ENCODE assay signal across 8 cellular contexts in genomic region chr11:12280838-12281565, GRCh38.
DNase-seq lines count a peak whose midpoint lies in the region; ATAC-seq, FAIRE-seq and TF ChIP-seq lines count a peak whose summit lies in the region.

No MANE protein-coding gene starts in this region.

- peaks cover 1% of the 10 kb centered on the region for H3K36me3 ChIP-seq in bronchial epithelial cell (ENCODE audit: control insufficient read depth, insufficient read depth, low read length)
- H3K36me3 ChIP-seq in trophoblast cell (ENCODE audit: control insufficient read depth in 1 of 2, insufficient read depth in 2 of 2, low read length in 2 of 2) = no peaks in the 10 kb centered on the region

- no peak overlapping the region for H4K8ac ChIP-seq in trophoblast cell (ENCODE audit: low read depth, low read length)

- WGBS in trophoblast cell (ENCODE audit: extremely low coverage, insufficient coverage, insufficient read length) = no CpG with 5 or more reads among the region's 15 CpGs

- peak overlapping the region; percentile 69 for H3K14ac ChIP-seq in trophoblast cell (ENCODE audit: low read length)

- H4K91ac ChIP-seq in trophoblast cell (ENCODE audit: low read depth, low read length) = peak overlapping the region; percentile 78

- H3K79me1 ChIP-seq in trophoblast cell (ENCODE audit: low read length) = peaks cover 15% of the 10 kb centered on the region

- no peak overlapping the region for H3K27ac ChIP-seq in trophoblast cell (ENCODE audit: low read depth, low read length)

- H3K18ac ChIP-seq in trophoblast cell (ENCODE audit: low read length) = peak overlapping the region; percentile 16

- no peak overlapping the region for H2BK5ac ChIP-seq in trophoblast cell (ENCODE audit: low read depth, low read length, poor library complexity)

- FAIRE-seq in bronchial epithelial cell (lab: Jason Lieb, UNC) = no peak

- H3K79me2 ChIP-seq in trophoblast cell (ENCODE audit: control insufficient read depth, insufficient read depth, low read length, poor library complexity) = no peaks in the 10 kb centered on the region

- no peak overlapping the region for H3K23ac ChIP-seq in trophoblast cell (ENCODE audit: low read length)

- no peak overlapping the region for H3K4me3 ChIP-seq in bronchial epithelial cell (ENCODE audit: low read depth, low read length)
- H3K4me3 ChIP-seq in trophoblast cell (ENCODE audit: low read depth, low read length) = no peak overlapping the region

- no peaks in the 10 kb centered on the region for H3K9me3 ChIP-seq in trophoblast cell (ENCODE audit: insufficient read depth, low read depth, low read length)

- H2BK120ac ChIP-seq in trophoblast cell (ENCODE audit: insufficient read depth, low read length, poor library complexity) = peak overlapping the region; percentile 55

- H2AFZ ChIP-seq in trophoblast cell (ENCODE audit: insufficient read depth, low read length, poor library complexity) = peak overlapping the region; percentile 28

- no peak overlapping the region for H3K4me2 ChIP-seq in trophoblast cell (ENCODE audit: low read length)

- H3K4ac ChIP-seq in trophoblast cell (ENCODE audit: low read depth, low read length) = no peak overlapping the region

- no peak overlapping the region for H4K12ac ChIP-seq in trophoblast cell (ENCODE audit: low read depth, low read length)

- H3K27me3 ChIP-seq in bronchial epithelial cell (ENCODE audit: control insufficient read depth, insufficient read depth, low read length) = no peaks in the 10 kb centered on the region
- no peaks in the 10 kb centered on the region for H3K27me3 ChIP-seq in trophoblast cell (ENCODE audit: insufficient read depth, low read length)

- peaks cover 13 to 20% of the 10 kb centered on the region in 2 experiments for H3K4me1 ChIP-seq in trophoblast cell (ENCODE audit: control insufficient read depth in 1 of 2, insufficient read depth in 2 of 2, low read length in 2 of 2)

- ATAC-seq in GM18907 (IDR thresholded peaks at IDR 0.05; ENCODE audit: unreplicated experiment) (peak; percentile 13), HG02763 (IDR thresholded peaks at IDR 0.05; ENCODE audit: unreplicated experiment) (no peak), HG02938 (IDR thresholded peaks at IDR 0.05; ENCODE audit: unreplicated experiment) (no peak)

- no peak for TF ChIP-seq CTCF in bronchial epithelial cell (IDR thresholded peaks at IDR 0.05; ENCODE audit: insufficient read depth, low read length, severe bottlenecking)

- H2BK12ac ChIP-seq in trophoblast cell (ENCODE audit: low read length) = peak overlapping the region; percentile 89

- H3K9ac ChIP-seq in trophoblast cell (ENCODE audit: low read length) = no peak overlapping the region

- DNase-seq in 8988T (peak; percentile 5), bronchial epithelial cell (ENCODE audit: low read depth) (peak; percentile 67), trophoblast cell (no peak), SIG-M5 (lab: John Stamatoyannopoulos, UW) (no peak), H4 (ENCODE audit: low spot score) (no peak)

- H2AK5ac ChIP-seq in trophoblast cell (ENCODE audit: low read length) = peak overlapping the region; percentile 50

Comparison
In these comparisons a context has a peak if more than half of its experiments do, and no peak if none do; other contexts are left out.
1. DNase-seq: peak in 8988T (single experiment) and bronchial epithelial cell (single experiment); none in trophoblast cell (0 of 2), SIG-M5 (single experiment) and H4 (single experiment).